1 cellular context compared by ENCODE assay signal in the genomic region with DNA sequence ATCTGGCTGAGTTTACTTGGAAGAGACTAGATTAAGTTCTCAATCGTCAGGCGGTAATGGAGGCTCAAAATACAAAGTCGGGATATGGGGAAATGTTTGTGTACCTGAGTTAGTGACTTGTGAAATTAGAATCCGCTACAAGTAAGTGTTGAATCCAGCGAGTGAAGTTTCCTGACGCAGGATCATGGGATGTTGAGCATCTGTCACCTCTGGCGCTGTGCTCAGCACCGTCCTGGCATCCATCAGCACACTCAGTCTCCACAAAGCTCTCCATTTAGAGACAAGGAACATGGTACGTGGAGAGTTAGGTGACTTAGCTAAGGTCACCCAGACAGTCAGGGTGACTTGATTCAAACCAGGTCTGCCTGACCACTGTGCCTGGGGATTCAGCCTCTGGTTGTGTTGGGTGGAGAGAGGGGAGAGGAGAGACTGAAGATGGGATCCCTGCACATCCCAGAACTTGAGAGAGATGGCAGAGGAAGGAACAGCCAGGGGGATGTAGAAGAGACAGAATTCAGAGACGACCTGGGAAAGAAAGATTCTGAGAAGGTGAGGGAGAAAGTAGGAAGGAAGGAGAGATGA.
TF ChIP-seq lines count a peak whose summit lies in the region.

No MANE protein-coding gene starts in this region.

TF ChIP-seq in H1, 55 proteins besides CTCF, POLR2A, EP300 and RAD21 (continued from another document):
- TF ChIP-seq, protein P1, sequence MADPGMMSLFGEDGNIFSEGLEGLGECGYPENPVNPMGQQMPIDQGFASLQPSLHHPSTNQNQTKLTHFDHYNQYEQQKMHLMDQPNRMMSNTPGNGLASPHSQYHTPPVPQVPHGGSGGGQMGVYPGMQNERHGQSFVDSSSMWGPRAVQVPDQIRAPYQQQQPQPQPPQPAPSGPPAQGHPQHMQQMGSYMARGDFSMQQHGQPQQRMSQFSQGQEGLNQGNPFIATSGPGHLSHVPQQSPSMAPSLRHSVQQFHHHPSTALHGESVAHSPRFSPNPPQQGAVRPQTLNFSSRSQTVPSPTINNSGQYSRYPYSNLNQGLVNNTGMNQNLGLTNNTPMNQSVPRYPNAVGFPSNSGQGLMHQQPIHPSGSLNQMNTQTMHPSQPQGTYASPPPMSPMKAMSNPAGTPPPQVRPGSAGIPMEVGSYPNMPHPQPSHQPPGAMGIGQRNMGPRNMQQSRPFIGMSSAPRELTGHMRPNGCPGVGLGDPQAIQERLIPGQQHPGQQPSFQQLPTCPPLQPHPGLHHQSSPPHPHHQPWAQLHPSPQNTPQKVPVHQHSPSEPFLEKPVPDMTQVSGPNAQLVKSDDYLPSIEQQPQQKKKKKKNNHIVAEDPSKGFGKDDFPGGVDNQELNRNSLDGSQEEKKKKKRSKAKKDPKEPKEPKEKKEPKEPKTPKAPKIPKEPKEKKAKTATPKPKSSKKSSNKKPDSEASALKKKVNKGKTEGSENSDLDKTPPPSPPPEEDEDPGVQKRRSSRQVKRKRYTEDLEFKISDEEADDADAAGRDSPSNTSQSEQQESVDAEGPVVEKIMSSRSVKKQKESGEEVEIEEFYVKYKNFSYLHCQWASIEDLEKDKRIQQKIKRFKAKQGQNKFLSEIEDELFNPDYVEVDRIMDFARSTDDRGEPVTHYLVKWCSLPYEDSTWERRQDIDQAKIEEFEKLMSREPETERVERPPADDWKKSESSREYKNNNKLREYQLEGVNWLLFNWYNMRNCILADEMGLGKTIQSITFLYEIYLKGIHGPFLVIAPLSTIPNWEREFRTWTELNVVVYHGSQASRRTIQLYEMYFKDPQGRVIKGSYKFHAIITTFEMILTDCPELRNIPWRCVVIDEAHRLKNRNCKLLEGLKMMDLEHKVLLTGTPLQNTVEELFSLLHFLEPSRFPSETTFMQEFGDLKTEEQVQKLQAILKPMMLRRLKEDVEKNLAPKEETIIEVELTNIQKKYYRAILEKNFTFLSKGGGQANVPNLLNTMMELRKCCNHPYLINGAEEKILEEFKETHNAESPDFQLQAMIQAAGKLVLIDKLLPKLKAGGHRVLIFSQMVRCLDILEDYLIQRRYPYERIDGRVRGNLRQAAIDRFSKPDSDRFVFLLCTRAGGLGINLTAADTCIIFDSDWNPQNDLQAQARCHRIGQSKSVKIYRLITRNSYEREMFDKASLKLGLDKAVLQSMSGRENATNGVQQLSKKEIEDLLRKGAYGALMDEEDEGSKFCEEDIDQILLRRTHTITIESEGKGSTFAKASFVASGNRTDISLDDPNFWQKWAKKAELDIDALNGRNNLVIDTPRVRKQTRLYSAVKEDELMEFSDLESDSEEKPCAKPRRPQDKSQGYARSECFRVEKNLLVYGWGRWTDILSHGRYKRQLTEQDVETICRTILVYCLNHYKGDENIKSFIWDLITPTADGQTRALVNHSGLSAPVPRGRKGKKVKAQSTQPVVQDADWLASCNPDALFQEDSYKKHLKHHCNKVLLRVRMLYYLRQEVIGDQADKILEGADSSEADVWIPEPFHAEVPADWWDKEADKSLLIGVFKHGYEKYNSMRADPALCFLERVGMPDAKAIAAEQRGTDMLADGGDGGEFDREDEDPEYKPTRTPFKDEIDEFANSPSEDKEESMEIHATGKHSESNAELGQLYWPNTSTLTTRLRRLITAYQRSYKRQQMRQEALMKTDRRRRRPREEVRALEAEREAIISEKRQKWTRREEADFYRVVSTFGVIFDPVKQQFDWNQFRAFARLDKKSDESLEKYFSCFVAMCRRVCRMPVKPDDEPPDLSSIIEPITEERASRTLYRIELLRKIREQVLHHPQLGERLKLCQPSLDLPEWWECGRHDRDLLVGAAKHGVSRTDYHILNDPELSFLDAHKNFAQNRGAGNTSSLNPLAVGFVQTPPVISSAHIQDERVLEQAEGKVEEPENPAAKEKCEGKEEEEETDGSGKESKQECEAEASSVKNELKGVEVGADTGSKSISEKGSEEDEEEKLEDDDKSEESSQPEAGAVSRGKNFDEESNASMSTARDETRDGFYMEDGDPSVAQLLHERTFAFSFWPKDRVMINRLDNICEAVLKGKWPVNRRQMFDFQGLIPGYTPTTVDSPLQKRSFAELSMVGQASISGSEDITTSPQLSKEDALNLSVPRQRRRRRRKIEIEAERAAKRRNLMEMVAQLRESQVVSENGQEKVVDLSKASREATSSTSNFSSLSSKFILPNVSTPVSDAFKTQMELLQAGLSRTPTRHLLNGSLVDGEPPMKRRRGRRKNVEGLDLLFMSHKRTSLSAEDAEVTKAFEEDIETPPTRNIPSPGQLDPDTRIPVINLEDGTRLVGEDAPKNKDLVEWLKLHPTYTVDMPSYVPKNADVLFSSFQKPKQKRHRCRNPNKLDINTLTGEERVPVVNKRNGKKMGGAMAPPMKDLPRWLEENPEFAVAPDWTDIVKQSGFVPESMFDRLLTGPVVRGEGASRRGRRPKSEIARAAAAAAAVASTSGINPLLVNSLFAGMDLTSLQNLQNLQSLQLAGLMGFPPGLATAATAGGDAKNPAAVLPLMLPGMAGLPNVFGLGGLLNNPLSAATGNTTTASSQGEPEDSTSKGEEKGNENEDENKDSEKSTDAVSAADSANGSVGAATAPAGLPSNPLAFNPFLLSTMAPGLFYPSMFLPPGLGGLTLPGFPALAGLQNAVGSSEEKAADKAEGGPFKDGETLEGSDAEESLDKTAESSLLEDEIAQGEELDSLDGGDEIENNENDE (IDR thresholded peaks at IDR 0.05; ENCODE audit: insufficient replicate concordance, low read length): no peak
- TF ChIP-seq CBX8 (IDR thresholded peaks at IDR 0.05; ENCODE audit: borderline replicate concordance, low read depth, low read length): no peak
- TF ChIP-seq KDM1A (IDR thresholded peaks at IDR 0.05; ENCODE audit: borderline replicate concordance, low read length): no peak
- TF ChIP-seq TAF1 (IDR thresholded peaks at IDR 0.05; ENCODE audit: low read depth, low read length): no peak
- no peak for TF ChIP-seq SP2 (IDR thresholded peaks at IDR 0.05; ENCODE audit: low read length)
- no peak for TF ChIP-seq BACH1 (IDR thresholded peaks at IDR 0.05; ENCODE audit: low read length)
- TF ChIP-seq EZH2 (IDR thresholded peaks at IDR 0.05; ENCODE audit: low read depth, low read length, severe bottlenecking): no peak
- TF ChIP-seq, protein P2, sequence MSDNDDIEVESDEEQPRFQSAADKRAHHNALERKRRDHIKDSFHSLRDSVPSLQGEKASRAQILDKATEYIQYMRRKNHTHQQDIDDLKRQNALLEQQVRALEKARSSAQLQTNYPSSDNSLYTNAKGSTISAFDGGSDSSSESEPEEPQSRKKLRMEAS (IDR thresholded peaks at IDR 0.05): no peak
- TF ChIP-seq SAP30 (IDR thresholded peaks at IDR 0.05; ENCODE audit: insufficient read depth, insufficient replicate concordance, low read length): no peak
- no peak for TF ChIP-seq JUND (IDR thresholded peaks at IDR 0.05; ENCODE audit: low read length)
- TF ChIP-seq SIX5 (IDR thresholded peaks at IDR 0.05; ENCODE audit: low read depth, low read length): no peak
- no peak for TF ChIP-seq POLR2AphosphoS5 (IDR thresholded peaks at IDR 0.05; ENCODE audit: low read depth, low read length)
- no peak for TF ChIP-seq KDM4A (IDR thresholded peaks at IDR 0.05; ENCODE audit: low read depth, low read length, severe bottlenecking)
- TF ChIP-seq JUN (IDR thresholded peaks at IDR 0.05; ENCODE audit: low read depth, low read length): no peak
- no peak for TF ChIP-seq KDM5A (IDR thresholded peaks at IDR 0.05; ENCODE audit: low read length)
- TF ChIP-seq CREB1 (IDR thresholded peaks at IDR 0.05): no peak
- TF ChIP-seq SP1 (IDR thresholded peaks at IDR 0.05; ENCODE audit: low read depth, low read length): no peak
